Comparison of ENCODE assay signal across 18 cellular contexts in the genomic region with DNA sequence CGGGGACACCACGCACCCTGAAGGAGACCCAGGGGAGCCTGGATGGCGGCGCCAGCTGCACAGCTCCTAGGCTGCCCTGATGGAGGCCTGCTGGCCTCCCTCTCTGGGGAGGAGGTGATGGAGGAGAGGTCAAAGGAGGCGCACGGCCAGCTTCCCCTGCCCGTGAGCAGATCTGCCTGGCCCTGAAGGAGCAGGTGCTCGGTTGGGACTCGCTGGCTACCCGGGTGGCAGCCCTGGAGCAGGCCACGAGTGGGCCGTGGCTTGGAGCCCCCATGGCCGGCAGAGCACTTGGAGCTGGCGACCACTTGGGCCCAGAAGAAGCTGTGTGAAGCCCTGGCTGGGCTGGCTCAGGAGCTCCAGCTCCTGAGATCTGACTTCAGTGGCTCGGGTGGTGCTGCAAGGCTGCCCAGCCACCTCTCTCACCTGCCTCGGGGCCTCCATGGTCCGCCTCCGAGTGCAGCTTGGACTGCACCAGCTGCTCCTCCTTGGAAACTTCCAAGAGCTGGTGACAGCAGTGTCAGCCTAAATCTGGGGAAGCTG. TPM values are rescaled to one million over a fixed set of nuclear protein-coding genes. Genes with fewer than 3 reads are reported as not detected.
"Had no signal": no experiment of that assay in that cellular context is flagged by ENCODE, and none has a peak within 500 bp of the region (broad histone marks: within the 10 kb centered on the region; RNA-seq: fewer than 3 reads in every experiment).

No MANE protein-coding gene starts in this region.

- ATAC-seq: activated CD4-positive, alpha-beta T cell treated with anti-CD3 and anti-CD28 coated beads for 36 hours; activated CD8-positive, alpha-beta T cell treated with anti-CD3 and anti-CD28 coated beads for 36 hours; activated T-cell treated with anti-CD3 and anti-CD28 coated beads, Interleukin-2, amount 50 U/mL, for 4 hours; natural killer cell had no signal

- FAIRE-seq: frontal cortex had no signal

- H3K36me3 ChIP-seq: brain microvascular endothelial cell, neutrophil, thoracic aorta had no signal

- H3K4me3 ChIP-seq: SK-N-MC, thoracic aorta had no signal

- DNase-seq: activated CD4-positive, alpha-beta T cell treated with anti-CD3 and anti-CD28 coated beads for 36 hours; activated CD8-positive, alpha-beta memory T cell treated with anti-CD3 and anti-CD28 coated beads, Interleukin-2, amount 50 U/mL, for 4 hours; activated CD8-positive, alpha-beta T cell treated with anti-CD3 and anti-CD28 coated beads for 36 hours; activated naive CD4-positive, alpha-beta T cell treated with anti-CD3 and anti-CD28 coated beads for 36 hours; activated T-cell treated with anti-CD3 and anti-CD28 coated beads, Interleukin-2, amount 50 U/mL, for 4 hours; anterior cingulate cortex; brain microvascular endothelial cell; cortex of kidney; kidney glomerular epithelial cell; natural killer cell; retina; stimulated activated CD4-positive, alpha-beta T cell treated with anti-CD3 and anti-CD28 coated beads, Interleukin-2, amount 100 ng/mL, for 48 hours had no signal

- H3K27me3 ChIP-seq: brain microvascular endothelial cell had no signal

- H3K9me3 ChIP-seq: neutrophil, thoracic aorta had no signal

- H3K27ac ChIP-seq: brain microvascular endothelial cell, neutrophil, SK-N-MC, thoracic aorta had no signal

RNA-seq across cellular contexts. Expression of a gene that starts 7.5 kb away (rescaled TPM):
- total RNA-seq: activated CD4-positive, alpha-beta T cell treated with anti-CD3 and anti-CD28 coated beads for 36 hours; activated CD8-positive, alpha-beta T cell treated with anti-CD3 and anti-CD28 coated beads for 36 hours; activated naive CD4-positive, alpha-beta T cell treated with anti-CD3 and anti-CD28 coated beads for 36 hours; activated T-cell treated with anti-CD3 and anti-CD28 coated beads, Interleukin-2, amount 50 U/mL, for 4 hours; frontal cortex; natural killer cell; T-helper 2 cell treated with Interferon-gamma antibody and Interleukin-4, amounts not matched to agents 100 ng/mL and 5 ng/mL, for 36 hours; thoracic aorta had no signal

RNA-seq across cellular contexts. Expression of a gene that starts 17.5 kb away (rescaled TPM):
- total RNA-seq: activated CD4-positive, alpha-beta T cell treated with anti-CD3 and anti-CD28 coated beads for 36 hours; activated CD8-positive, alpha-beta T cell treated with anti-CD3 and anti-CD28 coated beads for 36 hours; activated naive CD4-positive, alpha-beta T cell treated with anti-CD3 and anti-CD28 coated beads for 36 hours; activated T-cell treated with anti-CD3 and anti-CD28 coated beads, Interleukin-2, amount 50 U/mL, for 4 hours; frontal cortex; skeletal muscle tissue; T-helper 2 cell treated with Interferon-gamma antibody and Interleukin-4, amounts not matched to agents 100 ng/mL and 5 ng/mL, for 36 hours; thoracic aorta had no signal

RNA-seq across cellular contexts. Expression of a gene that starts 36.4 kb away (rescaled TPM):
- total RNA-seq: skeletal muscle tissue had no signal

RNA-seq across cellular contexts. Expression of a gene that starts 58.3 kb away (rescaled TPM):
- total RNA-seq: skeletal muscle tissue had no signal
